2 cellular contexts compared by ENCODE assay signal in the genomic region with DNA sequence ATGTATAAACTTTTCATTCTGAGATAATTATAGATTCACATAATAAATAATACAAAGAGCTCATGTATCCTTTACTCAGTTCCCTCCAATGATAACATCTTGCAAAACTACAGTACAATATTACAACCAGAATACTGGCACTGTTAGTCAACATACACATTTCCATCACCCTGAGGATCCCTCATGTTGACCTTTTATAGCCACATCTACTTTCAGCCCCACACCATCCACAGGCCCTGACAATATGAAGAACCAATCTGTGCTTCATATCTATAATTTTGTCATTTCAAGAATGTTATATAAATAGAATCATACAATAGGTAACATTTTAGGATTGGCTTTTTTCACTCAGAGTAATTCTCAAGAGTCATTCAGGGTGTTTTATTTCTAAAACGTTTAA.
TF ChIP-seq lines count a peak whose summit lies in the region.

No MANE protein-coding gene starts in this region.

TF ChIP-seq in IMR-90, 13 proteins besides CTCF, POLR2A, EP300 and RAD21:
- TF ChIP-seq CHD1 (IDR thresholded peaks at IDR 0.05; ENCODE audit: low read depth, low read length) (no peak), FOS (IDR thresholded peaks at IDR 0.05; ENCODE audit: low read depth, low read length) (no peak), MAFK (IDR thresholded peaks at IDR 0.05; ENCODE audit: low read depth, low read length) (no peak), RCOR1 (IDR thresholded peaks at IDR 0.05; ENCODE audit: insufficient replicate concordance, low read length) (no peak), ELK1 (IDR thresholded peaks at IDR 0.05; ENCODE audit: borderline replicate concordance, low read depth, low read length) (no peak), MAZ (IDR thresholded peaks at IDR 0.05; ENCODE audit: borderline replicate concordance, low read depth, low read length) (no peak), USF2 (IDR thresholded peaks at IDR 0.05; ENCODE audit: low read depth, low read length) (no peak), CEBPB (IDR thresholded peaks at IDR 0.05; ENCODE audit: low read depth, low read length) (no peak), NFE2L2 (IDR thresholded peaks at IDR 0.05; ENCODE audit: low read depth, low read length) (no peak), SMC3 (IDR thresholded peaks at IDR 0.05; ENCODE audit: low read depth, low read length) (no peak), RFX5 (IDR thresholded peaks at IDR 0.05; ENCODE audit: low read depth, low read length) (no peak)

TF ChIP-seq in GM12878, 131 proteins besides CTCF, POLR2A, EP300 and RAD21:
- TF ChIP-seq ZNF217 (IDR thresholded peaks at IDR 0.05) (no peak), MEF2A (IDR thresholded peaks at IDR 0.05; ENCODE audit: insufficient read depth, low read depth, low read length) (peak; percentile 66; the same call in 1 of the 2 replicates), GABPA (IDR thresholded peaks at IDR 0.05; ENCODE audit: low read depth) (no peak), SRF (IDR thresholded peaks at IDR 0.05; ENCODE audit: low read depth in 2 of 2, low read length in 2 of 2) (peak in 1 of 2 experiments; percentile 78; a peak in 1 of 4 replicates)
